22 cellular contexts compared by ENCODE assay signal in genomic region chr11:2570841-2571597, GRCh38.
A peak's percentile ranks its signal among the peaks of the same experiment; 100 is the strongest.
DNase-seq lines count a peak whose midpoint lies in the region; ATAC-seq, FAIRE-seq and TF ChIP-seq lines count a peak whose summit lies in the region.
"Had no signal": no experiment of that assay in that cellular context is flagged by ENCODE, and none has a peak within 500 bp of the region (broad histone marks: within the 10 kb centered on the region; RNA-seq: fewer than 3 reads in every experiment).

No MANE protein-coding gene starts in this region.

- no peak overlapping the region for H3K4me3 Mint-ChIP-seq in endodermal cell

- H3K36me3 ChIP-seq in right lobe of liver (no peaks in the 10 kb centered on the region), HepG2 (replicated peaks in 1 of 2; ENCODE audit: control insufficient read depth in 1 of 2, insufficient read depth in 2 of 2, low read length in 2 of 2) (no peaks in the 10 kb centered on the region), endodermal cell (ENCODE audit: control insufficient read depth, insufficient read depth, low read length) (no peaks in the 10 kb centered on the region), mucosa of descending colon (ENCODE audit: low read depth) (no peaks in the 10 kb centered on the region), aorta (ENCODE audit: control insufficient read depth in 1 of 2, insufficient read depth in 2 of 2, low read length in 1 of 2) (no peaks in the 10 kb centered on the region), H7 (replicated peaks; ENCODE audit: control insufficient read depth, insufficient read depth, low read length) (no peaks in the 10 kb centered on the region)

- H4K20me1 ChIP-seq in HepG2 (ENCODE audit: insufficient read depth, low read length) = no peaks in the 10 kb centered on the region

- CTCF ChIA-PET in HepG2 (lab: Yijun Ruan, JAX; ENCODE audit: low intra/inter-chr PET ratio, low total read pairs) = no interaction called here

- H3K4me1 ChIP-seq in right lobe of liver = no peaks in the 10 kb centered on the region
- H3K4me1 ChIP-seq in HepG2 (ENCODE audit: insufficient read depth, low read length) = peaks cover 27% of the 10 kb centered on the region
- peaks cover 7% of the 10 kb centered on the region for H3K4me1 ChIP-seq in endodermal cell (ENCODE audit: control insufficient read depth, insufficient read depth, low read length)
- peaks cover 12% of the 10 kb centered on the region for H3K4me1 ChIP-seq in mucosa of descending colon (ENCODE audit: low read depth)
- H3K4me1 ChIP-seq in aorta (ENCODE audit: control insufficient read depth in 1 of 2, insufficient read depth in 2 of 2, low read length in 2 of 2) = no peaks in the 10 kb centered on the region

- no peaks in the 10 kb centered on the region for H3K36me3 Mint-ChIP-seq in endodermal cell (ENCODE audit: low read depth)

- no peaks in the 10 kb centered on the region for H3K9me3 Mint-ChIP-seq in endodermal cell

- no TSS peak for BruUV-seq in HepG2 (replicated peaks; lab: Mats Ljungman, UMichigan)

- H2AFZ ChIP-seq in HepG2 (ENCODE audit: low read length) = no peak overlapping the region

- POLR2A ChIA-PET in HepG2 (lab: Yijun Ruan, JAX) = no interaction called here

- H3K27ac Mint-ChIP-seq in endodermal cell = no peak overlapping the region

- H3K79me2 ChIP-seq in HepG2 (ENCODE audit: insufficient read depth, low read length) = no peaks in the 10 kb centered on the region

- H3K27me3 ChIP-seq in right lobe of liver (no peaks in the 10 kb centered on the region), HepG2 (ENCODE audit: control insufficient read depth in 1 of 2, insufficient read depth in 2 of 2, low read length in 2 of 2) (peaks cover 11 to 41% of the 10 kb centered on the region in 2 experiments), endodermal cell (ENCODE audit: control insufficient read depth, insufficient read depth, low read length, poor library complexity, severe bottlenecking) (no peaks in the 10 kb centered on the region), aorta (ENCODE audit: control insufficient read depth in 1 of 2, insufficient read depth in 2 of 2, low read length in 1 of 2) (no peaks in the 10 kb centered on the region), H7 (ENCODE audit: control insufficient read depth, insufficient read depth, low read length) (peaks cover 2% of the 10 kb centered on the region)

- TF ChIP-seq CTCF in right lobe of liver (IDR thresholded peaks at IDR 0.05) (no peak), HepG2 (CRISPR knock-in tag; IDR thresholded peaks at IDR 0.05) (no peak), endodermal cell (conservative IDR thresholded peaks at IDR 0.05) (no peak), mucosa of descending colon (IDR thresholded peaks at IDR 0.05) (no peak)

- H3K9me3 ChIP-seq in right lobe of liver (no peaks in the 10 kb centered on the region), HepG2 (ENCODE audit: low read length) (no peaks in the 10 kb centered on the region), endodermal cell (ENCODE audit: control insufficient read depth, low read length) (no peaks in the 10 kb centered on the region), mucosa of descending colon (no peaks in the 10 kb centered on the region), aorta (ENCODE audit: control insufficient read depth, low read length) (no peaks in the 10 kb centered on the region)

- no peak for TF ChIP-seq EP300 in HepG2 (IDR thresholded peaks at IDR 0.05; ENCODE audit: low read depth in 2 of 2, low read length in 2 of 2)
- no peak for TF ChIP-seq EP300 in HepG2 (CRISPR knock-in tag; IDR thresholded peaks at IDR 0.05; ENCODE audit: borderline replicate concordance)

- no peak for FAIRE-seq in HepG2 (lab: Jason Lieb, UNC)
- FAIRE-seq: D721Med, RCC 7860 had no signal

- no peak overlapping the region for H3K4me2 ChIP-seq in HepG2 (ENCODE audit: low read depth, low read length)

- in situ Hi-C loops in HepG2 (cut with HindIII; ENCODE audit: extremely low pct_ligation_motif_present, low pct_unique_long_range_greater_than_20kb) = no loop called here

- H3K9ac ChIP-seq in HepG2 (ENCODE audit: insufficient read depth, low read depth, low read length) (no peak overlapping the region), endodermal cell (ENCODE audit: extremely low read depth, low read length, poor library complexity, severe bottlenecking) (no peak overlapping the region)

- no CpG with 5 or more reads among the region's 25 CpGs for WGBS in right lobe of liver (ENCODE audit: insufficient coverage, low coverage, low lambda C conversion rate, missing lambda C conversion rate)
- WGBS in HepG2 (ENCODE audit: low lambda C conversion rate) = 64% methylated on average over 6 of the region's 25 CpGs
- WGBS in endodermal cell (ENCODE audit: insufficient coverage in 1 of 2, insufficient read length in 1 of 2), 2 experiments = 94 to 95% methylated on average over 10 to 25 of the region's 25 CpGs
- 97 to 99% methylated on average over 25 of the region's 25 CpGs for WGBS in aorta, 2 donors

- TF ChIP-seq RAD21 in HepG2 (CRISPR knock-in tag; IDR thresholded peaks at IDR 0.05) = no peak

- H3K27ac ChIP-seq in right lobe of liver = no peak overlapping the region
- H3K27ac ChIP-seq in HepG2 (ENCODE audit: extremely low read length, insufficient read depth, low read length) = no peak overlapping the region
- H3K27ac ChIP-seq in endodermal cell (ENCODE audit: low read depth, low read length) = no peak overlapping the region
- no peak overlapping the region for H3K27ac ChIP-seq in aorta (ENCODE audit: low read depth in 1 of 2, low read length in 2 of 2)
- H3K27ac ChIP-seq: SK-N-MC had no signal

- peaks cover 8% of the 10 kb centered on the region for H3K4me1 Mint-ChIP-seq in endodermal cell

- TF ChIP-seq POLR2A in right lobe of liver (IDR thresholded peaks at IDR 0.05) = no peak
- no peak for TF ChIP-seq POLR2A in HepG2 (IDR thresholded peaks at IDR 0.05; ENCODE audit: insufficient read depth in 1 of 2, low read depth in 2 of 2, low read length in 2 of 2)

- intact Hi-C loops in right lobe of liver (cut with DNase I) (no loop called here), HepG2 (cut with micrococcal nuclease; ENCODE audit: unreplicated experiment) (no loop called here), mucosa of descending colon (cut with DNase I, micrococcal nuclease) (no loop called here), aorta (cut with DNase I) (no loop called here)

- DNase-seq in right lobe of liver (peak in 2 of 3 donors; percentile 7 to 38), HepG2 (ENCODE audit: low spot score) (no peak), endodermal cell (peak; percentile 24), mucosa of descending colon (peak in 2 of 3 donors; percentile 18 to 46), aorta (peak; percentile 36 to 56), H7 (no peak), globus pallidus (ENCODE audit: low spot score) (no peak), NCI-H345 treated with DMSO at 0.1 percent for 48 hours (lab: John Stamatoyannopoulos, UW; ENCODE audit: unreplicated experiment) (no peak)
- DNase-seq: ACHN, DMS53, GDM1, GOT3, Karpas-422, NCI-H1417, NCI-H187, NCI-H446 treated with DMSO at 0.1 percent for 48 hours, NCI-H526 treated with DMSO at 0.1 percent for 48 hours, OCI-M1, SHP77 had no signal

- ATAC-seq in right lobe of liver (no peak), HepG2 (no peak), mucosa of descending colon (no peak), aorta (ENCODE audit: low FRiP score) (no peak)

- no peak overlapping the region for H3K4me3 ChIP-seq in right lobe of liver
- H3K4me3 ChIP-seq in HepG2 (replicated peaks in 1 of 3; ENCODE audit: insufficient read depth in 1 of 3, low read depth in 2 of 3, low read length in 3 of 3) = no peak overlapping the region
- H3K4me3 ChIP-seq in endodermal cell (ENCODE audit: low read length) = no peak overlapping the region
- H3K4me3 ChIP-seq in mucosa of descending colon = no peak overlapping the region
- no peak overlapping the region for H3K4me3 ChIP-seq in aorta (ENCODE audit: low read length in 2 of 2)
- no peak overlapping the region for H3K4me3 ChIP-seq in H7 (ENCODE audit: insufficient read depth, low read depth, low read length)
- H3K4me3 ChIP-seq: SK-N-MC had no signal

- H3K27me3 Mint-ChIP-seq in endodermal cell (ENCODE audit: insufficient read depth) = peaks cover 34% of the 10 kb centered on the region

TF ChIP-seq in HepG2, 621 proteins besides CTCF, POLR2A, EP300 and RAD21 (continues in another document):
- TF ChIP-seq, protein P1, sequence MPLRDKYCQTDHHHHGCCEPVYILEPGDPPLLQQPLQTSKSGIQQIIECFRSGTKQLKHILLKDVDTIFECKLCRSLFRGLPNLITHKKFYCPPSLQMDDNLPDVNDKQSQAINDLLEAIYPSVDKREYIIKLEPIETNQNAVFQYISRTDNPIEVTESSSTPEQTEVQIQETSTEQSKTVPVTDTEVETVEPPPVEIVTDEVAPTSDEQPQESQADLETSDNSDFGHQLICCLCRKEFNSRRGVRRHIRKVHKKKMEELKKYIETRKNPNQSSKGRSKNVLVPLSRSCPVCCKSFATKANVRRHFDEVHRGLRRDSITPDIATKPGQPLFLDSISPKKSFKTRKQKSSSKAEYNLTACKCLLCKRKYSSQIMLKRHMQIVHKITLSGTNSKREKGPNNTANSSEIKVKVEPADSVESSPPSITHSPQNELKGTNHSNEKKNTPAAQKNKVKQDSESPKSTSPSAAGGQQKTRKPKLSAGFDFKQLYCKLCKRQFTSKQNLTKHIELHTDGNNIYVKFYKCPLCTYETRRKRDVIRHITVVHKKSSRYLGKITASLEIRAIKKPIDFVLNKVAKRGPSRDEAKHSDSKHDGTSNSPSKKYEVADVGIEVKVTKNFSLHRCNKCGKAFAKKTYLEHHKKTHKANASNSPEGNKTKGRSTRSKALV (CRISPR knock-in tag; IDR thresholded peaks at IDR 0.05) = no peak
- TF ChIP-seq PCBP1 (IDR thresholded peaks at IDR 0.05; ENCODE audit: borderline replicate concordance, low read depth, low read length) = no peak
- TF ChIP-seq ZNF256 (CRISPR knock-in tag; conservative IDR thresholded peaks at IDR 0.05) = no peak
- no peak for TF ChIP-seq TEAD2 (CRISPR knock-in tag; IDR thresholded peaks at IDR 0.05)
- TF ChIP-seq, protein P2, sequence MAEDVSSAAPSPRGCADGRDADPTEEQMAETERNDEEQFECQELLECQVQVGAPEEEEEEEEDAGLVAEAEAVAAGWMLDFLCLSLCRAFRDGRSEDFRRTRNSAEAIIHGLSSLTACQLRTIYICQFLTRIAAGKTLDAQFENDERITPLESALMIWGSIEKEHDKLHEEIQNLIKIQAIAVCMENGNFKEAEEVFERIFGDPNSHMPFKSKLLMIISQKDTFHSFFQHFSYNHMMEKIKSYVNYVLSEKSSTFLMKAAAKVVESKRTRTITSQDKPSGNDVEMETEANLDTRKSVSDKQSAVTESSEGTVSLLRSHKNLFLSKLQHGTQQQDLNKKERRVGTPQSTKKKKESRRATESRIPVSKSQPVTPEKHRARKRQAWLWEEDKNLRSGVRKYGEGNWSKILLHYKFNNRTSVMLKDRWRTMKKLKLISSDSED (CRISPR knock-in tag; IDR thresholded peaks at IDR 0.05) = no peak
- no peak for TF ChIP-seq ZNF383 (CRISPR knock-in tag; IDR thresholded peaks at IDR 0.05; ENCODE audit: borderline replicate concordance)
- no peak for TF ChIP-seq SATB2 (CRISPR knock-in tag; IDR thresholded peaks at IDR 0.05)
- no peak for TF ChIP-seq ZNF773 (CRISPR knock-in tag; IDR thresholded peaks at IDR 0.05; ENCODE audit: borderline replicate concordance)

Comparison
In these comparisons a context has a peak if more than half of its experiments do, and no peak if none do; other contexts are left out.
1. DNase-seq: peak in right lobe of liver (2 of 3), endodermal cell (single experiment), mucosa of descending colon (2 of 3) and aorta (2 of 2); none in HepG2 (single experiment), H7 (single experiment), globus pallidus (single experiment) and NCI-H345 treated with DMSO at 0.1 percent for 48 hours (single experiment).